Comparison of ENCODE assay signal across 12 cellular contexts in genomic region chr1:22696610-22697009, GRCh38. TPM values are rescaled to one million over a fixed set of nuclear protein-coding genes. Genes with fewer than 3 reads are reported as not detected.
"Had no signal": no experiment of that assay in that cellular context is flagged by ENCODE, and none has a peak within 500 bp of the region (broad histone marks: within the 10 kb centered on the region; RNA-seq: fewer than 3 reads in every experiment).

No MANE protein-coding gene starts in this region.

- H3K36me3 ChIP-seq: HAP-1 had no signal

- H3K27ac ChIP-seq: GM23248 had no signal

- H2AFZ ChIP-seq: GM23248, GM23338 had no signal

- FAIRE-seq: H1, H54 had no signal

- H3K4me2 ChIP-seq: GM23338 had no signal

- H3K9ac ChIP-seq: GM23248 had no signal

- DNase-seq: GM23248, GOT3, H7, H9, HCEC 1CT, HFFc6 had no signal

- H3K4me3 ChIP-seq: GM23248, GM23338, HAP-1 had no signal

- H3K27ac Mint-ChIP-seq: GM23338, H9, HFFc6 had no signal

- ATAC-seq: GM23338, HCT116 had no signal

- H3K9me3 ChIP-seq: HAP-1 had no signal

- H3K4me3 Mint-ChIP-seq: GM23338, H9, HFFc6 had no signal

- H3K4me1 Mint-ChIP-seq: GM23338 had no signal

- H3K9me3 Mint-ChIP-seq: GM23338, H9, HFFc6 had no signal

RNA-seq across cellular contexts. Expression of gene C1QB, which starts 43.6 kb away (rescaled TPM):
- total RNA-seq: GM23248, GM23338, H1, H4, H7, H9, HFFc6 had no signal
- polyA plus RNA-seq: GM23248, GM23338, H1 had no signal

RNA-seq across cellular contexts. Expression of gene C1QC, which starts 53.2 kb away (rescaled TPM):
- total RNA-seq: GM23248, GM23338, H1, H4, H7, H9, HFFc6 had no signal
- polyA plus RNA-seq: GM23248, GM23338, H1 had no signal
